Comparison of ENCODE assay signal across 20 cellular contexts in genomic region chr9:93565089-93565488, GRCh38. TPM values are rescaled to one million over a fixed set of nuclear protein-coding genes. Genes with fewer than 3 reads are reported as not detected.
DNase-seq lines count a peak whose midpoint lies in the region; ATAC-seq and TF ChIP-seq lines count a peak whose summit lies in the region.
"Had no signal": no experiment of that assay in that cellular context is flagged by ENCODE, and none has a peak within 500 bp of the region (broad histone marks: within the 10 kb centered on the region; RNA-seq: fewer than 3 reads in every experiment).

No MANE protein-coding gene starts in this region.

- peaks cover 7% of the 10 kb centered on the region for H3K36me3 Mint-ChIP-seq in CD4-positive, CD25-positive, alpha-beta regulatory T cell
- H3K36me3 Mint-ChIP-seq in central memory CD8-positive, alpha-beta T cell (ENCODE audit: insufficient read depth) = peaks cover 41% of the 10 kb centered on the region

- H3K4me1 Mint-ChIP-seq in CD4-positive, CD25-positive, alpha-beta regulatory T cell = peaks cover 13 to 26% (median 15%) of the 10 kb centered on the region in 4 donors
- H3K4me1 Mint-ChIP-seq in central memory CD8-positive, alpha-beta T cell = peaks cover 18% of the 10 kb centered on the region

- H3K9ac ChIP-seq in Karpas-422 (ENCODE audit: low read length) = no peak overlapping the region; the same call in 1 of the 2 replicates

- no peak overlapping the region for H2AFZ ChIP-seq in Karpas-422 (ENCODE audit: low read length)

- peaks cover 22% of the 10 kb centered on the region for H3K4me1 ChIP-seq in CD4-positive, CD25-positive, alpha-beta regulatory T cell (ENCODE audit: control insufficient read depth, insufficient read depth, low read length, poor library complexity, severe bottlenecking)
- peaks cover 25% of the 10 kb centered on the region for H3K4me1 ChIP-seq in Karpas-422 (ENCODE audit: low read length)
- H3K4me1 ChIP-seq: SJCRH30 had no signal

- TF ChIP-seq CTCF in GM12865 (IDR thresholded peaks at IDR 0.05; ENCODE audit: insufficient read depth, low read depth, low read length, missing control alignments) (no peak), brain microvascular endothelial cell (IDR thresholded peaks at IDR 0.05; ENCODE audit: low read depth, low read length, missing control alignments) (no peak)

- no peaks in the 10 kb centered on the region for H3K9me2 ChIP-seq in Karpas-422 (replicated peaks; ENCODE audit: insufficient read depth, low read length)

- H3K36me3 ChIP-seq in CD4-positive, CD25-positive, alpha-beta regulatory T cell (ENCODE audit: control insufficient read depth, insufficient read depth, low read length) = peaks cover 43% of the 10 kb centered on the region
- peaks cover 34% of the 10 kb centered on the region for H3K36me3 ChIP-seq in Karpas-422 (ENCODE audit: insufficient read depth, low read length)
- H3K36me3 ChIP-seq in brain microvascular endothelial cell (replicated peaks) = peaks cover 31% of the 10 kb centered on the region

- H3K27ac Mint-ChIP-seq in CD4-positive, CD25-positive, alpha-beta regulatory T cell = peak overlapping the region in 2 of 3 donors; percentile 74 to 90
- peak overlapping the region; percentile 30 for H3K27ac Mint-ChIP-seq in central memory CD8-positive, alpha-beta T cell (ENCODE audit: low read depth)
- H3K27ac Mint-ChIP-seq: CD8-positive, alpha-beta T cell; H9; HFFc6 had no signal

- peak overlapping the region in 1 of 4 donors; percentile 30 for H3K4me3 Mint-ChIP-seq in CD4-positive, CD25-positive, alpha-beta regulatory T cell
- no peak overlapping the region for H3K4me3 Mint-ChIP-seq in central memory CD8-positive, alpha-beta T cell
- H3K4me3 Mint-ChIP-seq: CD8-positive, alpha-beta T cell; H9 had no signal

- peak in 1 of 3 donors; percentile 39 for DNase-seq in CD4-positive, CD25-positive, alpha-beta regulatory T cell
- DNase-seq in GM12865 (ENCODE audit: low read depth) (peak; percentile 42), Karpas-422 (no peak), brain microvascular endothelial cell (no peak), cerebellum (ENCODE audit: low spot score) (no peak), SKM-1 (lab: John Stamatoyannopoulos, UW; ENCODE audit: unreplicated experiment) (no peak)
- no peak for DNase-seq in central memory CD8-positive, alpha-beta T cell (ENCODE audit: low spot score in 2 of 2)
- DNase-seq: CD8-positive, alpha-beta T cell; DND-41; H9; HFFc6; MG63; NCI-H1436; NCI-H1930; NCI-H2227 treated with DMSO at 0.1 percent for 48 hours; NCI-H510A treated with DMSO at 0.1 percent for 48 hours; NCI-H748 treated with DMSO at 0.1 percent for 48 hours; OCI-M1; SJCRH30 had no signal

- H3K4me2 ChIP-seq in Karpas-422 (ENCODE audit: low read depth, low read length, poor library complexity, severe bottlenecking) = peak overlapping the region; percentile 97

- H3K27me3 Mint-ChIP-seq in CD4-positive, CD25-positive, alpha-beta regulatory T cell = no peaks in the 10 kb centered on the region
- H3K27me3 Mint-ChIP-seq in central memory CD8-positive, alpha-beta T cell = no peaks in the 10 kb centered on the region
- H3K27me3 Mint-ChIP-seq: IgD-negative memory B cell had no signal

- H3K9me3 Mint-ChIP-seq in CD4-positive, CD25-positive, alpha-beta regulatory T cell = no peaks in the 10 kb centered on the region
- no peaks in the 10 kb centered on the region for H3K9me3 Mint-ChIP-seq in central memory CD8-positive, alpha-beta T cell
- H3K9me3 Mint-ChIP-seq: CD8-positive, alpha-beta T cell; H9; IgD-negative memory B cell had no signal

- no peak for ATAC-seq in CD4-positive, CD25-positive, alpha-beta regulatory T cell (ENCODE audit: low read depth in 2 of 2)
- no peak for ATAC-seq in central memory CD8-positive, alpha-beta T cell (replicated peaks; ENCODE audit: extremely low read depth, poor library complexity, severe bottlenecking)
- ATAC-seq: CD8-positive, alpha-beta T cell had no signal

- no peaks in the 10 kb centered on the region for H3K9me3 ChIP-seq in CD4-positive, CD25-positive, alpha-beta regulatory T cell (ENCODE audit: control insufficient read depth in 2 of 2, low read length in 2 of 2)
- no peaks in the 10 kb centered on the region for H3K9me3 ChIP-seq in Karpas-422 (ENCODE audit: low read length)
- H3K9me3 ChIP-seq: SJCRH30 had no signal

- in situ Hi-C loops in brain microvascular endothelial cell (cut with HindIII; ENCODE audit: low pct_ligation_motif_present, low sequenced_read_pairs) = no loop called here

- no peak overlapping the region for H3K4me3 ChIP-seq in CD4-positive, CD25-positive, alpha-beta regulatory T cell (ENCODE audit: low read depth, low read length)
- H3K4me3 ChIP-seq in GM12865 (ENCODE audit: low read depth, low read length) (no peak overlapping the region), Karpas-422 (ENCODE audit: low read length) (no peak overlapping the region), brain microvascular endothelial cell (ENCODE audit: low read depth, low read length) (no peak overlapping the region)
- H3K4me3 ChIP-seq: MG63, SJCRH30 had no signal

- H3K27ac ChIP-seq in CD4-positive, CD25-positive, alpha-beta regulatory T cell (ENCODE audit: insufficient read depth, low read length, poor library complexity, severe bottlenecking) = no peak overlapping the region
- no peak overlapping the region for H3K27ac ChIP-seq in Karpas-422 (ENCODE audit: low read length)
- no peak overlapping the region for H3K27ac ChIP-seq in brain microvascular endothelial cell
- H3K27ac ChIP-seq: SJCRH30 had no signal

- H3K27me3 ChIP-seq in CD4-positive, CD25-positive, alpha-beta regulatory T cell (ENCODE audit: control insufficient read depth, insufficient read depth, low read length) = no peaks in the 10 kb centered on the region
- H3K27me3 ChIP-seq in Karpas-422 (ENCODE audit: low read length) = no peaks in the 10 kb centered on the region
- no peaks in the 10 kb centered on the region for H3K27me3 ChIP-seq in brain microvascular endothelial cell (replicated peaks)
- H3K27me3 ChIP-seq: MG63, SJCRH30 had no signal

- no peaks in the 10 kb centered on the region for H4K20me1 ChIP-seq in Karpas-422 (ENCODE audit: insufficient read depth, low read depth, low read length)

- H3K79me2 ChIP-seq in Karpas-422 (ENCODE audit: low read length) = peaks cover 5% of the 10 kb centered on the region; the same call in 1 of the 2 replicates

RNA-seq across cellular contexts. Expression of gene PHF2, which starts 11.3 kb away (rescaled TPM):
- 29.4 TPM for total RNA-seq in CD4-positive, CD25-positive, alpha-beta regulatory T cell
- 1 to 10 TPM in 2 of 4 donors, under 1 TPM in 2; 0.37 to 1.3 (median 0.94) TPM for polyA plus RNA-seq in CD4-positive, CD25-positive, alpha-beta regulatory T cell
- 16.1 and 19.8 TPM in 2 replicates for total RNA-seq in Karpas-422 (2014; rRNA removed; shearing (Covaris generic); ENCODE audit: low replicate concordance)
- total RNA-seq in cerebellum = 21.6 TPM
